8 cellular contexts compared by ENCODE assay signal in the genomic region with DNA sequence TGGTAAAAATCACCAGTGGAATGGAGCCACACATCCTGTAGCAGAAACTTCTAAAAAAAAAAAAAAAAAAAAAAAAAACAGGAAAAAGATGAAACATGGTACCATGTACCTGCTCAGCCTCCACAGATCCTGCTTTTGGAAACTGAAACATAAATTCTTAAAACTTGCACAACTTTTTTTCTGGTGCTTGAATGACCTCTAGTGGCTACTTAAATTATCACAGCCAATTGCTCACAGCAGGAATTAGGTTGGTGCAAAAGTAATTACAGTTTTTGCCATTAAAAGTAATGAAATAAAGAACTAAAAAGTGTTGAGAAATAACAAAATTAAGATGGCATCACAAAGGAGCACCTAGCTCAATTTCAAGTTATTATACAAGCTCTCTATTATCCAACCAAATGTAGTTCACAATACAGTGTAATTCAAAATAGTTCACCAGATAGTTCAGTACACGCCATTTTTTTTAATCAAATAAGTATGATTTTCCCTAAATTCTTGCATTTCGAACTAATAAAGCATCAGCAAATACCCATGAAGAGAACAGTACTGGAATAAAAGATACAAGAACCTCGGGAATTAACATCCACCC.
DNase-seq lines count a peak whose midpoint lies in the region; ATAC-seq, FAIRE-seq and TF ChIP-seq lines count a peak whose summit lies in the region.

No MANE protein-coding gene starts in this region.

- H2AFZ ChIP-seq in parathyroid adenoma: no peak overlapping the region

- TF ChIP-seq POLR2A in H54 (IDR thresholded peaks at IDR 0.05; ENCODE audit: low read depth, low read length) (no peak), Peyer's patch (IDR thresholded peaks at IDR 0.05) (no peak), esophagus squamous epithelium (IDR thresholded peaks at IDR 0.05) (no peak)

- H3K27ac Mint-ChIP-seq in CD4-positive, CD25-positive, alpha-beta regulatory T cell: no peak overlapping the region

- peaks cover 4% of the 10 kb centered on the region for H3K36me3 Mint-ChIP-seq in CD4-positive, CD25-positive, alpha-beta regulatory T cell

- H3K9ac ChIP-seq in parathyroid adenoma: no peak overlapping the region

- FAIRE-seq in H54 (lab: Jason Lieb, UNC): peak; percentile 61

- peak in 2 of 3 donors; percentile 56 to 65 for DNase-seq in CD4-positive, CD25-positive, alpha-beta regulatory T cell
- DNase-seq in H54 (ENCODE audit: insufficient read length, low spot score) (no peak), Peyer's patch (no peak), esophagus squamous epithelium (lab: John Stamatoyannopoulos, UW) (no peak), NCI-H446 treated with DMSO at 0.1 percent for 48 hours (lab: John Stamatoyannopoulos, UW) (no peak)

- no peaks in the 10 kb centered on the region for H3K27me3 ChIP-seq in CD4-positive, CD25-positive, alpha-beta regulatory T cell (ENCODE audit: control insufficient read depth, insufficient read depth, low read length)
- H3K27me3 ChIP-seq in Peyer's patch (no peaks in the 10 kb centered on the region), esophagus squamous epithelium (no peaks in the 10 kb centered on the region), parathyroid adenoma (ENCODE audit: control insufficient read depth, insufficient read depth, low read length) (no peaks in the 10 kb centered on the region)

- no peak overlapping the region for H3K4me2 ChIP-seq in parathyroid adenoma (ENCODE audit: low read length)

- no peaks in the 10 kb centered on the region for H3K79me2 ChIP-seq in parathyroid adenoma

- WGBS in esophagus squamous epithelium, 2 donors: 53 to 56% methylated on average over 3 of the region's 3 CpGs

- no peak for ATAC-seq in CD4-positive, CD25-positive, alpha-beta regulatory T cell (ENCODE audit: low read depth in 2 of 2)
- ATAC-seq in HG03280 (IDR thresholded peaks at IDR 0.05; ENCODE audit: unreplicated experiment) (no peak), GM19455 (IDR thresholded peaks at IDR 0.05; ENCODE audit: unreplicated experiment) (no peak)

- no peak overlapping the region for H3K27ac ChIP-seq in CD4-positive, CD25-positive, alpha-beta regulatory T cell (ENCODE audit: insufficient read depth, low read length, poor library complexity, severe bottlenecking)
- H3K27ac ChIP-seq in Peyer's patch (no peak overlapping the region), esophagus squamous epithelium (no peak overlapping the region), parathyroid adenoma (no peak overlapping the region)

- H3K9me3 ChIP-seq in CD4-positive, CD25-positive, alpha-beta regulatory T cell (ENCODE audit: control insufficient read depth in 2 of 2, low read length in 2 of 2): no peaks in the 10 kb centered on the region
- H3K9me3 ChIP-seq in Peyer's patch (no peaks in the 10 kb centered on the region), esophagus squamous epithelium (no peaks in the 10 kb centered on the region), parathyroid adenoma (ENCODE audit: control insufficient read depth, low read length) (no peaks in the 10 kb centered on the region)

- H3K4me3 Mint-ChIP-seq in CD4-positive, CD25-positive, alpha-beta regulatory T cell: no peak overlapping the region

- peaks cover 0 to 2% (median 0%) of the 10 kb centered on the region in 4 donors for H3K4me1 Mint-ChIP-seq in CD4-positive, CD25-positive, alpha-beta regulatory T cell

- TF ChIP-seq CTCF in Peyer's patch (IDR thresholded peaks at IDR 0.05) (peak; percentile 34 to 87 (median 79)), esophagus squamous epithelium (IDR thresholded peaks at IDR 0.05) (peak; percentile 39 to 80 (median 67)), parathyroid adenoma (IDR thresholded peaks at IDR 0.05) (peak; percentile 73)

- no peaks in the 10 kb centered on the region for H3K9me3 Mint-ChIP-seq in CD4-positive, CD25-positive, alpha-beta regulatory T cell

- no peaks in the 10 kb centered on the region for H3K4me1 ChIP-seq in CD4-positive, CD25-positive, alpha-beta regulatory T cell (ENCODE audit: control insufficient read depth, insufficient read depth, low read length, poor library complexity, severe bottlenecking)
- no peaks in the 10 kb centered on the region for H3K4me1 ChIP-seq in Peyer's patch
- H3K4me1 ChIP-seq in esophagus squamous epithelium: no peaks in the 10 kb centered on the region
- H3K4me1 ChIP-seq in parathyroid adenoma: no peaks in the 10 kb centered on the region

- no peaks in the 10 kb centered on the region for H3K27me3 Mint-ChIP-seq in CD4-positive, CD25-positive, alpha-beta regulatory T cell

- intact Hi-C loops in esophagus squamous epithelium (cut with DNase I): loop anchor here (10.0 kb wide), 1 partner anchor 1547 kb away; no protein-coding TSS in a partner anchor

- peaks cover 4% of the 10 kb centered on the region for H3K36me3 ChIP-seq in CD4-positive, CD25-positive, alpha-beta regulatory T cell (ENCODE audit: control insufficient read depth, insufficient read depth, low read length)
- H3K36me3 ChIP-seq in Peyer's patch (no peaks in the 10 kb centered on the region), esophagus squamous epithelium (no peaks in the 10 kb centered on the region), parathyroid adenoma (ENCODE audit: control insufficient read depth, insufficient read depth, low read length) (no peaks in the 10 kb centered on the region)

- no peak overlapping the region for H3K4me3 ChIP-seq in CD4-positive, CD25-positive, alpha-beta regulatory T cell (ENCODE audit: low read depth, low read length)
- H3K4me3 ChIP-seq in Peyer's patch (no peak overlapping the region), esophagus squamous epithelium (no peak overlapping the region), parathyroid adenoma (ENCODE audit: low read depth, low read length) (no peak overlapping the region)

Comparison
In these comparisons a context has a peak if more than half of its experiments do, and no peak if none do; other contexts are left out.
1. DNase-seq: peak in CD4-positive, CD25-positive, alpha-beta regulatory T cell (2 of 3); none in H54 (single experiment), Peyer's patch (0 of 3), esophagus squamous epithelium (single experiment) and NCI-H446 treated with DMSO at 0.1 percent for 48 hours (single experiment).
2. Peak in every context shown above with its lines, with median percentiles within 50 percentile points of each other: CTCF ChIP-seq.